8 cellular contexts compared by ENCODE assay signal in genomic region chr4:7148337-7148736, GRCh38. TPM values are rescaled to one million over a fixed set of nuclear protein-coding genes. Genes with fewer than 3 reads are reported as not detected.
"Had no signal": no experiment of that assay in that cellular context is flagged by ENCODE, and none has a peak within 500 bp of the region (broad histone marks: within the 10 kb centered on the region; RNA-seq: fewer than 3 reads in every experiment).

No MANE protein-coding gene starts in this region.

- H3K27ac Mint-ChIP-seq: H9, IgD-negative memory B cell had no signal

- H3K4me3 Mint-ChIP-seq: H9, IgD-negative memory B cell had no signal

- H2AFZ ChIP-seq: GM23248 had no signal

- H3K9me3 Mint-ChIP-seq: H9 had no signal

- DNase-seq: GM23248, GOT3, H9, HCEC 1CT, KG1 had no signal

- H3K36me3 Mint-ChIP-seq: IgD-negative memory B cell had no signal

- H3K4me3 ChIP-seq: GM23248 had no signal

- ATAC-seq: HepG2 had no signal

- H3K9ac ChIP-seq: GM23248 had no signal

- H3K4me1 Mint-ChIP-seq: H9, IgD-negative memory B cell had no signal

- H3K27ac ChIP-seq: GM23248, HL-60 had no signal

RNA-seq across cellular contexts. Expression of gene SORCS2, which starts 44.0 kb away (rescaled TPM):
- polyA plus RNA-seq: IgD-negative memory B cell had no signal
